Comparison of ENCODE assay signal across 8 cellular contexts in genomic region chr7:73606801-73607691, GRCh38. TPM values are rescaled to one million over a fixed set of nuclear protein-coding genes. Genes with fewer than 3 reads are reported as not detected.
A peak's percentile ranks its signal among the peaks of the same experiment; 100 is the strongest.
DNase-seq lines count a peak whose midpoint lies in the region; ATAC-seq lines count a peak whose summit lies in the region.

No MANE protein-coding gene starts in this region.

- H3K4me1 ChIP-seq in mesenchymal stem cell (ENCODE audit: control insufficient read depth, insufficient read depth, low read depth, low read length), result peaks cover 18% of the 10 kb centered on the region

- H3K4me3 ChIP-seq in mesenchymal stem cell (ENCODE audit: insufficient read depth in 1 of 2, low read depth in 1 of 2, low read length in 2 of 2), result no peak overlapping the region

- H2AFZ ChIP-seq in mesenchymal stem cell (ENCODE audit: low read depth, low read length), result no peak overlapping the region

- no peak overlapping the region for H2AK5ac ChIP-seq in mesenchymal stem cell (ENCODE audit: low read length, severe bottlenecking)

- peaks cover 0 to 14% of the 10 kb centered on the region in 2 experiments for H3K27me3 ChIP-seq in mesenchymal stem cell (ENCODE audit: control insufficient read depth in 1 of 2, insufficient read depth in 1 of 2, low read length in 2 of 2)

- no peaks in the 10 kb centered on the region for H3K9me3 ChIP-seq in mesenchymal stem cell (ENCODE audit: control insufficient read depth, low read length)

- no peak overlapping the region for H3K23ac ChIP-seq in mesenchymal stem cell (ENCODE audit: low read length in 2 of 2)

- H3K27ac ChIP-seq in mesenchymal stem cell (ENCODE audit: low read length, poor library complexity, severe bottlenecking), result no peak overlapping the region

- no peak overlapping the region for H3K4me2 ChIP-seq in mesenchymal stem cell (ENCODE audit: low read length, poor library complexity, severe bottlenecking)

- H4K91ac ChIP-seq in mesenchymal stem cell (ENCODE audit: low read length), result no peak overlapping the region

- no peaks in the 10 kb centered on the region for H3K36me3 ChIP-seq in mesenchymal stem cell (ENCODE audit: control insufficient read depth in 1 of 2, insufficient read depth in 2 of 2, low read depth in 1 of 2, low read length in 2 of 2)

- no peak overlapping the region for H2BK120ac ChIP-seq in mesenchymal stem cell (ENCODE audit: low read depth, low read length)

- no peak overlapping the region for H3K4ac ChIP-seq in mesenchymal stem cell (ENCODE audit: low read depth in 1 of 2, low read length in 2 of 2)

- H2BK5ac ChIP-seq in mesenchymal stem cell (ENCODE audit: low read depth, low read length, poor library complexity, severe bottlenecking), result no peak overlapping the region

- no peak for ATAC-seq in GM18858 (IDR thresholded peaks at IDR 0.05; ENCODE audit: unreplicated experiment)

- no peak overlapping the region for H3K18ac ChIP-seq in mesenchymal stem cell (ENCODE audit: low read depth in 1 of 2, low read length in 2 of 2)

- no peaks in the 10 kb centered on the region for H3K79me1 ChIP-seq in mesenchymal stem cell (replicated peaks; ENCODE audit: low read length, poor library complexity, severe bottlenecking)

- H4K8ac ChIP-seq in mesenchymal stem cell (ENCODE audit: low read length), result no peak overlapping the region

- DNase-seq in NCI-H1417 (lab: John Stamatoyannopoulos, UW) (peak; percentile 38 to 72 (median 50)), NCI-H1417 treated with DMSO at 0.1 percent for 48 hours (lab: John Stamatoyannopoulos, UW) (no peak), NCI-H1694 treated with DMSO at 0.1 percent for 48 hours (lab: John Stamatoyannopoulos, UW) (peak; percentile 57), mesenchymal stem cell (peak; percentile 45)
- peak; percentile 69 to 72 for DNase-seq in activated CD4-positive, alpha-beta T cell treated with anti-CD3 and anti-CD28 coated beads, Interleukin-2, amount 50 U/mL, for 48 hours
- DNase-seq in effector CD8-positive, alpha-beta T cell (lab: John Stamatoyannopoulos, UW), result peak; percentile 70
- DNase-seq in stimulated activated CD8-positive, alpha-beta memory T cell treated with anti-CD3 and anti-CD28 coated beads, Interleukin-7, amount 100 ng/mL, for 1 hour (ENCODE audit: low read depth in 2 of 2), result peak; percentile 36 to 60

- H2BK12ac ChIP-seq in mesenchymal stem cell (ENCODE audit: low read length in 2 of 2), result no peak overlapping the region

- 19% methylated on average over 27 of the region's 36 CpGs for WGBS in mesenchymal stem cell

- H2BK15ac ChIP-seq in mesenchymal stem cell (ENCODE audit: low read depth, poor library complexity, severe bottlenecking), result no peak overlapping the region

- no peak overlapping the region for H3K9ac ChIP-seq in mesenchymal stem cell (ENCODE audit: low read length)

- no peak overlapping the region for H3K14ac ChIP-seq in mesenchymal stem cell (ENCODE audit: low read length in 2 of 2)

RNA-seq across cellular contexts. Expression of gene MLXIPL, which starts 17.3 kb away (rescaled TPM):
- 0.10 TPM for polyA plus RNA-seq in mesenchymal stem cell (2013, experiment 1 of 2)
- 0.11 TPM for polyA plus RNA-seq in mesenchymal stem cell (2013, experiment 2 of 2)

RNA-seq across cellular contexts. Expression of gene TBL2, which starts 28.7 kb away (rescaled TPM):
- 39.1 TPM for polyA plus RNA-seq in mesenchymal stem cell (2013, experiment 1 of 2)
- polyA plus RNA-seq in mesenchymal stem cell (2013, experiment 2 of 2), result 42.0 TPM

RNA-seq across cellular contexts. Expression of gene BCL7B, which starts 49.6 kb away (rescaled TPM):
- 57.6 TPM for polyA plus RNA-seq in mesenchymal stem cell (2013, experiment 1 of 2)
- 56.4 TPM for polyA plus RNA-seq in mesenchymal stem cell (2013, experiment 2 of 2)
